In the genomic region with DNA sequence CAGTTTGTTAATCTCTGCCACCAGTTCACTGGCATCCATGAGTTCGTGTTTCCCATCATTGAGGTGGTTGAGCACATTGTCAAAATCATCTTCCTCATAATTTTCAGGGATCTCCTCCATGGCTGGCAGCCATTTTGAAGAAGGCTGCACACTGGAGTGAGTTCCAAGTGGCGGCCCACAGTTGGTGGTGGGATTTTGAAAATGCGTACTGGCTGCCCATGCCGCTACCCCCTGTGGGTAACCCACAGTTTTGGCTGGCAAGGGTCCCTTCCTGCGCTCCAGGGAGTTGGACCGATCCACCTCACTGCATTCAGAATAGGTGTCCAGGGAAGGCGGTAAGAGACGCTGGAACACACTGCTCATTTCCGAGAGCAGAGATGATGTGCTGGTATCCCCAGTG, we compare ENCODE assay signal across 29 cellular contexts. TPM values are rescaled to one million over a fixed set of nuclear protein-coding genes. Genes with fewer than 3 reads are reported as not detected.
"Had no signal": no experiment of that assay in that cellular context is flagged by ENCODE, and none has a peak within 500 bp of the region (broad histone marks: within the 10 kb centered on the region; RNA-seq: fewer than 3 reads in every experiment).

No MANE protein-coding gene starts in this region.

- H3K4me2 ChIP-seq: KMS-11 had no signal

- H3K9ac ChIP-seq: KMS-11 had no signal

- FAIRE-seq: RCC 7860, TTC549 had no signal

- DNase-seq: activated CD4-positive, alpha-beta T cell treated with anti-CD3 and anti-CD28 coated beads, Interleukin-2, amount 10 ng/mL, durations not matched to agents 24 days and 14 days; activated CD4-positive, alpha-beta T cell treated with anti-CD3 and anti-CD28 coated beads, Interleukin-2, amount 50 U/mL, for 4 hours; activated CD8-positive, alpha-beta T cell treated with anti-CD3 and anti-CD28 coated beads for 36 hours; activated effector memory CD4-positive, alpha-beta T cell treated with anti-CD3 and anti-CD28 coated beads, Interleukin-2, amount 50 U/mL, for 16 hours; activated naive CD4-positive, alpha-beta T cell; activated naive CD4-positive, alpha-beta T cell treated with anti-CD3 and anti-CD28 coated beads, Interleukin-2, amount 50 U/mL, for 16 hours; activated naive CD8-positive, alpha-beta T cell treated with anti-CD3 and anti-CD28 coated beads for 36 hours; activated T-cell treated with anti-CD3 and anti-CD28 coated beads, Interleukin-2, amount 50 U/mL, for 1 hour; activated T-cell treated with anti-CD3 and anti-CD28 coated beads, Interleukin-2, amount 50 U/mL, for 72 hours; amniotic stem cell; aorta; MM.1S; MV-4-11; NCI-H1092 treated with DMSO at 0.1 percent for 48 hours; NCI-H1417 treated with DMSO at 0.1 percent for 48 hours; NCI-H187 treated with DMSO at 0.1 percent for 48 hours; NCI-H2081; NCI-H345; NCI-H524 treated with DMSO at 0.1 percent for 48 hours; PC-3; SIG-M5 had no signal

- H3K4me3 ChIP-seq: cardiac muscle cell had no signal

- H3K27ac ChIP-seq: cardiac muscle cell, KMS-11, RWPE1 had no signal

- ATAC-seq: activated CD8-positive, alpha-beta T cell treated with anti-CD3 and anti-CD28 coated beads for 36 hours; activated T-cell treated with anti-CD3 and anti-CD28 coated beads, Interleukin-2, amount 50 U/mL, for 72 hours; activated T-helper 17 cell treated with anti-CD3 and anti-CD28 coated beads, Interleukin-2, amount 50 U/mL, for 72 hours; PC-3; Right ventricle myocardium inferior had no signal

- H3K36me3 ChIP-seq: cardiac muscle cell had no signal

RNA-seq across cellular contexts. Expression of a gene that starts 11.2 kb away (rescaled TPM):
- total RNA-seq: activated CD4-positive, alpha-beta T cell treated with anti-CD3 and anti-CD28 coated beads, Interleukin-2, amount 10 ng/mL, durations not matched to agents 24 days and 14 days; activated CD8-positive, alpha-beta memory T cell treated with anti-CD3 and anti-CD28 coated beads for 36 hours; activated CD8-positive, alpha-beta T cell treated with anti-CD3 and anti-CD28 coated beads for 36 hours; activated T-cell treated with anti-CD3 and anti-CD28 coated beads, Interleukin-2, amount 50 U/mL, for 72 hours; activated T-helper 17 cell treated with anti-CD3 and anti-CD28 coated beads, Interleukin-2, amount 50 U/mL, for 72 hours had no signal
